In genomic region chr10:31587691-31588090, GRCh38 we compare ENCODE assay signal across 1 cellular context.
TF ChIP-seq lines count a peak whose summit lies in the region.

No MANE protein-coding gene starts in this region.

TF ChIP-seq in IMR-90, 13 proteins besides CTCF, POLR2A, EP300 and RAD21 (continued from another document):
- no peak for TF ChIP-seq USF2 (IDR thresholded peaks at IDR 0.05; ENCODE audit: low read depth, low read length)
